ENCODE assay signal across 12 cellular contexts in the genomic region with DNA sequence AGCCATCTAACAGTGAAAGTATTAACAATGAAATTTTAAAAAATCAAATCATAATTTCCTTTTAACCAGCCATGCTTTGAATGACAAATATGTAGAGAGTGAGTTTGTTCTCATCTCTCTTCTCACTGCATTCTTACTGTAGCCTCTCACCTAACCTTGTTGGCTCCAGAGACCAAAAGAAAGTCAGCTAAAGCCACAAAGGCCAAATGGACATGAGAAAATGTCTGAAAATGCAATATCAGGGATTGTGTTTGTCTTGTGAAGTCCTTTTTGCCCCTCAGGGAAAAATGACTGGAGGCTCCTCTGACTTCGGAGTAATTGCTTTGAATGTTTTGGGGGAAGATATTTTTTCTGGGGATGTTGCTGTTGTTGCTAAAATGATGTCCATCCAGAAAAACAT.
"Had no signal": no experiment of that assay in that cellular context is flagged by ENCODE, and none has a peak within 500 bp of the region (broad histone marks: within the 10 kb centered on the region; RNA-seq: fewer than 3 reads in every experiment).

No MANE protein-coding gene starts in this region.

- DNase-seq: activated naive CD4-positive, alpha-beta T cell; activated naive CD8-positive, alpha-beta T cell treated with anti-CD3 and anti-CD28 coated beads for 36 hours; activated T-cell treated with anti-CD3 and anti-CD28 coated beads, Interleukin-2, amount 50 U/mL, for 4 hours; cerebellar nuclear complex; foreskin keratinocyte; lower lobe of right lung; mesendoderm; naive thymus-derived CD4-positive, alpha-beta T cell; stimulated activated CD4-positive, alpha-beta T cell treated with anti-CD3 and anti-CD28 coated beads, Interleukin-4, amount 100 ng/mL, for 24 hours; stimulated activated naive CD4-positive, alpha-beta T cell treated with Interleukin-2 at 50 U/mL for 16 hours; T-helper 9 cell; upper lobe of right lung had no signal

- H3K4me3 ChIP-seq: lower lobe of right lung, upper lobe of right lung had no signal
